ENCODE assay signal across 15 cellular contexts in genomic region chr1:67883069-67883468, GRCh38. TPM values are rescaled to one million over a fixed set of nuclear protein-coding genes. Genes with fewer than 3 reads are reported as not detected.
A peak's percentile ranks its signal among the peaks of the same experiment; 100 is the strongest.
DNase-seq lines count a peak whose midpoint lies in the region; ATAC-seq and TF ChIP-seq lines count a peak whose summit lies in the region.
"Had no signal": no experiment of that assay in that cellular context is flagged by ENCODE, and none has a peak within 500 bp of the region (broad histone marks: within the 10 kb centered on the region; RNA-seq: fewer than 3 reads in every experiment).

No MANE protein-coding gene starts in this region.

- no peak overlapping the region for H3K4me3 ChIP-seq in WERI-Rb-1 (ENCODE audit: low read depth, low read length)
- no peak overlapping the region for H3K4me3 ChIP-seq in foreskin fibroblast (ENCODE audit: low read depth in 1 of 2, low read length in 2 of 2)
- H3K4me3 ChIP-seq: lower lobe of right lung had no signal

- H3K9me3 ChIP-seq in WERI-Rb-1 (ENCODE audit: severe bottlenecking): no peaks in the 10 kb centered on the region
- H3K9me3 ChIP-seq: lower lobe of right lung had no signal

- H3K27me3 ChIP-seq in WERI-Rb-1 (ENCODE audit: insufficient read depth, low read depth, severe bottlenecking): no peaks in the 10 kb centered on the region

- peak; percentile 63 for DNase-seq in DMS53 (lab: John Stamatoyannopoulos, UW)
- no peak for DNase-seq in DMS53 treated with DMSO at 0.1 percent for 48 hours (lab: John Stamatoyannopoulos, UW; ENCODE audit: unreplicated experiment)
- peak; percentile 11 for DNase-seq in WERI-Rb-1
- DNase-seq in foreskin fibroblast: peak; percentile 75 to 84
- DNase-seq in mucosa of gallbladder (ENCODE audit: low spot score): no peak
- DNase-seq in inferior parietal cortex (ENCODE audit: extremely low spot score): no peak
- no peak for DNase-seq in activated effector memory CD4-positive, alpha-beta T cell treated with Interleukin-2 at 50 U/mL for 16 hours
- DNase-seq: activated T-cell treated with anti-CD3 and anti-CD28 coated beads, Interleukin-2, amount 50 U/mL, for 1 hour; anterior cingulate cortex; hypothalamus; Karpas-422; lower lobe of right lung; NCI-H2081 had no signal

- ATAC-seq in GM21423 (IDR thresholded peaks at IDR 0.05; ENCODE audit: unreplicated experiment): no peak
- ATAC-seq: lower lobe of right lung had no signal

- H3K27ac ChIP-seq in WERI-Rb-1: no peak overlapping the region
- H3K27ac ChIP-seq: 22Rv1, lower lobe of right lung had no signal

- no peaks in the 10 kb centered on the region for H3K36me3 ChIP-seq in WERI-Rb-1
- H3K36me3 ChIP-seq: lower lobe of right lung had no signal

- TF ChIP-seq CTCF in WERI-Rb-1 (IDR thresholded peaks at IDR 0.05; ENCODE audit: low read depth, low read length) (no peak), foreskin fibroblast (IDR thresholded peaks at IDR 0.05; ENCODE audit: low read depth, low read length) (no peak)

RNA-seq across cellular contexts. Expression of gene GNG12, which starts 49.8 kb away (rescaled TPM):
- 89.9 TPM for total RNA-seq in mucosa of gallbladder

Comparison
In these comparisons a context has a peak if more than half of its experiments do, and no peak if none do; other contexts are left out.
1. DNase-seq: peak in DMS53 (single experiment), WERI-Rb-1 (single experiment) and foreskin fibroblast (2 of 2); none in DMS53 treated with DMSO at 0.1 percent for 48 hours (single experiment), mucosa of gallbladder (single experiment), inferior parietal cortex (single experiment) and activated effector memory CD4-positive, alpha-beta T cell treated with Interleukin-2 at 50 U/mL for 16 hours (single experiment).